Comparison of ENCODE assay signal across 14 cellular contexts in the genomic region with DNA sequence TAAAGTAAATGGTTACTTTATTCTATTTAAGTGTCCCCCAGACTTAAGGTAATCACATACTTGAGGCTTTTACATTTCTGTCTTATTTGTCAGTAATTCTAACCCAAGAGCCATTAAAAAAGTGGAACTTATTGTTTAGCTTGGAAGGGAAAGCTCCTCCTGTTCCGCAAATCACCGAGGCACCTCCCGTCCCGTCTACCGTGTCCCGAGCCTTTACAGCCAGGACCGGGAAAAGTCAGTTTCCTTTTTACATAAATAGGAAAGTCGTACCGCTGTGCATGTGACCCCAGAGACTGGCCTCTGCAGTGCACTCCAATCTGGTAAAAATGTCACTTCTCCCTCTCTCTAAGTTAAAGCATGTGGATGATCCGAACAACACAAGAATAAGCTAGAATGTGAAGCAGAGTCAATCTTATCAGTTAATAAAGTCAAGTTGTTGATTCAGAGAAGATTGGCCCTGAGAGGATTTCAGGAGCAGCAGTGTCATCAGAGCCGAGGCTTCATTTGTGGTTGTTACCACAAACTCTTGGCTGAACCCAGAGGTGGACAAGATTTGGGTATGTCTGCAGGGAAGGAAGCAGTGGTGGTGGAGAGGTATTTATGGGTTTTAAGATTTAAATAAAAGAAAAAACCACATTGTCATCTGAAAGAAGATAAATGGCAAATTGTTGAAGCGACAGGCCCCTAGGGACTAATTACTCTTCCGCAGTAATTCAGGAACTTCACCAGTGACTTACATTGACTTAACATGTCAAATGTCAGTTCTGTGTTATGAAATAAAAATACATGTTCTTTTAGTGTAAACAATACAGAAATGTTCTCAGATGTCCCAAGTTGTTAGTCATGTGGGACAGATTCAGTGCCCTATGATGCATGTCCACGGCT.
DNase-seq lines count a peak whose midpoint lies in the region; ATAC-seq, FAIRE-seq and TF ChIP-seq lines count a peak whose summit lies in the region.
"Had no signal": no experiment of that assay in that cellular context is flagged by ENCODE, and none has a peak within 500 bp of the region (broad histone marks: within the 10 kb centered on the region; RNA-seq: fewer than 3 reads in every experiment).

No MANE protein-coding gene starts in this region.

- TF ChIP-seq CTCF in osteoblast (IDR thresholded peaks at IDR 0.05; ENCODE audit: extremely low read depth, low read depth, low read length): no peak

- H3K27ac ChIP-seq in osteoblast (ENCODE audit: low read depth, low read length) (peak overlapping the region; percentile 67), caudate nucleus (ENCODE audit: low read depth, low read length) (no peak overlapping the region)
- H3K27ac ChIP-seq: epithelial cell of prostate, neural progenitor cell had no signal

- no peaks in the 10 kb centered on the region for H3K79me2 ChIP-seq in osteoblast (ENCODE audit: insufficient read depth, low read length)

- peak overlapping the region; percentile 45 for H2AFZ ChIP-seq in osteoblast (ENCODE audit: low read length)
- H2AFZ ChIP-seq: neural progenitor cell had no signal

- no peaks in the 10 kb centered on the region for H3K36me3 ChIP-seq in osteoblast (ENCODE audit: insufficient read depth, low read length)
- H3K36me3 ChIP-seq: neural progenitor cell had no signal

- DNase-seq in EH (ENCODE audit: low read depth) (peak; percentile 87), dermis microvascular lymphatic vessel endothelial cell (ENCODE audit: low read depth in 2 of 2) (peak; percentile 74 to 79), osteoblast (ENCODE audit: insufficient read length, low spot score, missing footprints) (peak; percentile 89), GM19239 (ENCODE audit: insufficient read length, low spot score) (no peak), caudate nucleus (lab: John Stamatoyannopoulos, UW) (no peak), SW 1271 (lab: John Stamatoyannopoulos, UW) (no peak)
- no peak for DNase-seq in activated effector memory CD4-positive, alpha-beta T cell treated with anti-CD3 and anti-CD28 coated beads, Interleukin-2, amount 50 U/mL, for 16 hours
- DNase-seq: activated T-cell treated with anti-CD3 and anti-CD28 coated beads, Interleukin-2, amount 50 U/mL, for 48 hours; DMS79; NCI-H1048 had no signal

- H3K4me3 ChIP-seq in osteoblast (ENCODE audit: insufficient read depth, low read length): peak overlapping the region; percentile 56
- H3K4me3 ChIP-seq: neural progenitor cell had no signal

- no peaks in the 10 kb centered on the region for H4K20me1 ChIP-seq in osteoblast (ENCODE audit: insufficient read depth, low read length)

- H3K4me2 ChIP-seq in osteoblast (ENCODE audit: insufficient read depth, low read length): peak overlapping the region; percentile 85
- H3K4me2 ChIP-seq: neural progenitor cell had no signal

- peaks cover 33% of the 10 kb centered on the region for H3K4me1 ChIP-seq in osteoblast (ENCODE audit: insufficient read depth, low read length)
- H3K4me1 ChIP-seq: neural progenitor cell had no signal

- H3K9me3 ChIP-seq in osteoblast (ENCODE audit: low read depth, low read length): no peaks in the 10 kb centered on the region

- FAIRE-seq in GM19239 (lab: Jason Lieb, UNC): no peak
- FAIRE-seq: H1 had no signal

- ATAC-seq in HG03103 (IDR thresholded peaks at IDR 0.05; ENCODE audit: low read depth, unreplicated experiment): peak; percentile 36

- H3K27me3 ChIP-seq in osteoblast (ENCODE audit: insufficient read depth, low read length): no peaks in the 10 kb centered on the region
- H3K27me3 ChIP-seq: neural progenitor cell had no signal

Comparison
In these comparisons a context has a peak if more than half of its experiments do, and no peak if none do; other contexts are left out.
1. DNase-seq: peak in EH (single experiment), dermis microvascular lymphatic vessel endothelial cell (2 of 2) and osteoblast (single experiment); none in GM19239 (single experiment), caudate nucleus (0 of 61), SW 1271 (0 of 2) and activated effector memory CD4-positive, alpha-beta T cell treated with anti-CD3 and anti-CD28 coated beads, Interleukin-2, amount 50 U/mL, for 16 hours (single experiment).